1 cellular context compared by ENCODE assay signal in genomic region chrX:153969904-153970397, GRCh38.
TF ChIP-seq lines count a peak whose summit lies in the region.

No MANE protein-coding gene starts in this region.

TF ChIP-seq in HepG2, 621 proteins besides CTCF, POLR2A, EP300 and RAD21:
- no peak for TF ChIP-seq LCORL (IDR thresholded peaks at IDR 0.05)
- TF ChIP-seq LCORL (CRISPR knock-in tag; IDR thresholded peaks at IDR 0.05) = no peak
- no peak for TF ChIP-seq ZBED4 (CRISPR knock-in tag; IDR thresholded peaks at IDR 0.05; ENCODE audit: borderline replicate concordance)
- no peak for TF ChIP-seq EED (CRISPR knock-in tag; IDR thresholded peaks at IDR 0.05)
- no peak for TF ChIP-seq GPBP1L1 (CRISPR knock-in tag; IDR thresholded peaks at IDR 0.05)
- TF ChIP-seq ZNF282 (IDR thresholded peaks at IDR 0.05; ENCODE audit: partially characterized antibody) = no peak
- no peak for TF ChIP-seq JUN (CRISPR knock-in tag; IDR thresholded peaks at IDR 0.05)
- no peak for TF ChIP-seq PRDM10 (CRISPR knock-in tag; IDR thresholded peaks at IDR 0.05; ENCODE audit: low read depth)
- no peak for TF ChIP-seq ZBTB2 (CRISPR knock-in tag; IDR thresholded peaks at IDR 0.05; ENCODE audit: low read depth)
- TF ChIP-seq TIGD3 (CRISPR knock-in tag; IDR thresholded peaks at IDR 0.05; ENCODE audit: borderline replicate concordance) = no peak
- no peak for TF ChIP-seq AKAP8 (CRISPR knock-in tag; IDR thresholded peaks at IDR 0.05)
- no peak for TF ChIP-seq GATAD1 (CRISPR knock-in tag; IDR thresholded peaks at IDR 0.05)
